9 cellular contexts compared by ENCODE assay signal in genomic region chr2:239257511-239257937, GRCh38.
DNase-seq lines count a peak whose midpoint lies in the region; ATAC-seq and TF ChIP-seq lines count a peak whose summit lies in the region.
"Had no signal": no experiment of that assay in that cellular context is flagged by ENCODE, and none has a peak within 500 bp of the region (broad histone marks: within the 10 kb centered on the region; RNA-seq: fewer than 3 reads in every experiment).

No MANE protein-coding gene starts in this region.

- H3K4me3 Mint-ChIP-seq in activated T-cell treated with anti-CD3 and anti-CD28 coated beads, Interleukin-2, amount 50 U/mL, for 72 hours = peak overlapping the region; percentile 58 to 78
- peak overlapping the region; percentile 50 to 69 for H3K4me3 Mint-ChIP-seq in stimulated activated naive CD8-positive, alpha-beta T cell treated with anti-CD3 and anti-CD28 coated beads, Interleukin-15, amount 100 ng/mL, for 72 hours

- H3K4me3 ChIP-seq in epithelial cell of esophagus (ENCODE audit: low read length) (no peak overlapping the region), aorta (ENCODE audit: low read length in 2 of 2) (no peak overlapping the region)

- H3K9me3 Mint-ChIP-seq in activated T-cell treated with anti-CD3 and anti-CD28 coated beads, Interleukin-2, amount 50 U/mL, for 72 hours = peaks cover 2% of the 10 kb centered on the region in 2 donors
- H3K9me3 Mint-ChIP-seq in stimulated activated naive CD8-positive, alpha-beta T cell treated with anti-CD3 and anti-CD28 coated beads, Interleukin-15, amount 100 ng/mL, for 72 hours = peaks cover 5 to 13% of the 10 kb centered on the region in 2 donors

- H3K27me3 ChIP-seq in aorta (ENCODE audit: control insufficient read depth in 1 of 2, insufficient read depth in 2 of 2, low read length in 1 of 2) = no peaks in the 10 kb centered on the region

- H3K36me3 ChIP-seq in aorta (ENCODE audit: control insufficient read depth in 1 of 2, insufficient read depth in 2 of 2, low read length in 1 of 2) = no peaks in the 10 kb centered on the region

- peak overlapping the region; percentile 55 for H3K27ac Mint-ChIP-seq in activated T-cell treated with anti-CD3 and anti-CD28 coated beads, Interleukin-2, amount 50 U/mL, for 72 hours
- H3K27ac Mint-ChIP-seq in stimulated activated naive CD8-positive, alpha-beta T cell treated with anti-CD3 and anti-CD28 coated beads, Interleukin-15, amount 100 ng/mL, for 72 hours = peak overlapping the region; percentile 22 to 51

- peaks cover 21% of the 10 kb centered on the region for H3K27me3 Mint-ChIP-seq in activated T-cell treated with anti-CD3 and anti-CD28 coated beads, Interleukin-2, amount 50 U/mL, for 72 hours (ENCODE audit: low read depth)
- H3K27me3 Mint-ChIP-seq in stimulated activated naive CD8-positive, alpha-beta T cell treated with anti-CD3 and anti-CD28 coated beads, Interleukin-15, amount 100 ng/mL, for 72 hours = peaks cover 6% of the 10 kb centered on the region

- H3K36me3 Mint-ChIP-seq in activated T-cell treated with anti-CD3 and anti-CD28 coated beads, Interleukin-2, amount 50 U/mL, for 72 hours (ENCODE audit: insufficient read depth in 2 of 2) = peaks cover 3 to 7% of the 10 kb centered on the region in 2 donors

- ATAC-seq in activated T-cell treated with anti-CD3 and anti-CD28 coated beads, Interleukin-2, amount 50 U/mL, for 72 hours (replicated peaks in 1 of 2) = peak; percentile 42 to 48
- peak; percentile 63 for ATAC-seq in stimulated activated naive CD8-positive, alpha-beta T cell treated with anti-CD3 and anti-CD28 coated beads, Interleukin-15, amount 100 ng/mL, for 72 hours
- ATAC-seq in HG02884 (IDR thresholded peaks at IDR 0.05; ENCODE audit: unreplicated experiment) (no peak), aorta (ENCODE audit: low FRiP score) (no peak)

- intact Hi-C loops in aorta (cut with DNase I) = no loop called here

- peaks cover 94% of the 10 kb centered on the region for H3K4me1 Mint-ChIP-seq in activated T-cell treated with anti-CD3 and anti-CD28 coated beads, Interleukin-2, amount 50 U/mL, for 72 hours (ENCODE audit: low read depth)
- peaks cover 100% of the 10 kb centered on the region for H3K4me1 Mint-ChIP-seq in stimulated activated naive CD8-positive, alpha-beta T cell treated with anti-CD3 and anti-CD28 coated beads, Interleukin-15, amount 100 ng/mL, for 72 hours

- CTCF ChIA-PET in RWPE1 (lab: Yijun Ruan, JAX) = no interaction called here

- POLR2A ChIA-PET in RWPE1 (lab: Yijun Ruan, JAX; ENCODE audit: low non-redundant PET) = no interaction called here

- no peaks in the 10 kb centered on the region for H3K4me1 ChIP-seq in aorta (ENCODE audit: control insufficient read depth in 1 of 2, insufficient read depth in 2 of 2, low read length in 2 of 2)

- no peak overlapping the region for H3K27ac ChIP-seq in RWPE1
- no peak overlapping the region for H3K27ac ChIP-seq in aorta (ENCODE audit: low read depth in 1 of 2, low read length in 2 of 2)
- H3K27ac ChIP-seq: parathyroid adenoma had no signal

- no peaks in the 10 kb centered on the region for H3K9me3 ChIP-seq in aorta (ENCODE audit: control insufficient read depth, low read length)

- no peak for DNase-seq in activated T-cell treated with anti-CD3 and anti-CD28 coated beads, Interleukin-2, amount 50 U/mL, for 72 hours
- DNase-seq in activated T-cell treated with anti-CD3 and anti-CD28 coated beads, Interleukin-2, amount 50 U/mL, for 1 hour = no peak
- DNase-seq in RWPE1 (ENCODE audit: low spot score) (peak; percentile 80), epithelial cell of esophagus (ENCODE audit: low read depth) (peak; percentile 83), aorta (no peak), GM20000 (ENCODE audit: low spot score) (no peak)
- DNase-seq in stimulated activated naive CD8-positive, alpha-beta T cell treated with anti-CD3 and anti-CD28 coated beads, Interleukin-15, amount 100 ng/mL, for 72 hours = peak in 1 of 2 donors; percentile 44

- no peak for TF ChIP-seq CTCF in RWPE1 (conservative IDR thresholded peaks at IDR 0.05; ENCODE audit: low read depth)
- TF ChIP-seq CTCF in epithelial cell of esophagus (IDR thresholded peaks at IDR 0.05; ENCODE audit: insufficient read depth, low read depth, low read length, missing control alignments) = no peak
- TF ChIP-seq CTCF in GM20000 (IDR thresholded peaks at IDR 0.05; ENCODE audit: extremely low read depth, missing control alignments) = no peak

Comparison
In these comparisons a context has a peak if more than half of its experiments do, and no peak if none do; other contexts are left out.
1. ATAC-seq: peak in activated T-cell treated with anti-CD3 and anti-CD28 coated beads, Interleukin-2, amount 50 U/mL, for 72 hours (2 of 2) and stimulated activated naive CD8-positive, alpha-beta T cell treated with anti-CD3 and anti-CD28 coated beads, Interleukin-15, amount 100 ng/mL, for 72 hours (single experiment); none in HG02884 (single experiment) and aorta (single experiment).
2. DNase-seq: peak in RWPE1 (single experiment) and epithelial cell of esophagus (single experiment); none in activated T-cell treated with anti-CD3 and anti-CD28 coated beads, Interleukin-2, amount 50 U/mL, for 72 hours (0 of 2), activated T-cell treated with anti-CD3 and anti-CD28 coated beads, Interleukin-2, amount 50 U/mL, for 1 hour (single experiment), aorta (0 of 2) and GM20000 (single experiment).